ENCODE assay signal across 1 cellular context in the genomic region with DNA sequence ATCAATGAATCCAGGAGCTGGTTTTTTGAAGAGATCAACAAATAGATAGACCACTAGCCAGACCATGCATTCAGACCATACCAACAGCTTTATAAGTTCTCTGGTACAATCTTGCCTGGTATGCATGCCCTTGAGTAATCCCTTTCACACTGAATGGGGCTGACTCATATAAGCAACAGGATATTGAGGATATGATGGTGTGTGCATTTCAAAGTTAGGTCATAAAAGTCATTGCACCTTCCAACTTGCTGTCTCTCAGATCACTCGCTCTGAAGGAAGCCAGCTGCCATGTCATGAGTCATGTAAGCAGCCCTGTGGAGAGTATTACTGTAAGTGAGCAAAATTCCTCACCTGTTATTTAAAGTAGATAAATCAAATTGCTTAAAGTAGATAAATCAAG.
TF ChIP-seq lines count a peak whose summit lies in the region.

No MANE protein-coding gene starts in this region.

TF ChIP-seq in HEK293, 187 proteins besides CTCF, POLR2A, EP300 and RAD21 (continued from another document):
- TF ChIP-seq, protein P1, sequence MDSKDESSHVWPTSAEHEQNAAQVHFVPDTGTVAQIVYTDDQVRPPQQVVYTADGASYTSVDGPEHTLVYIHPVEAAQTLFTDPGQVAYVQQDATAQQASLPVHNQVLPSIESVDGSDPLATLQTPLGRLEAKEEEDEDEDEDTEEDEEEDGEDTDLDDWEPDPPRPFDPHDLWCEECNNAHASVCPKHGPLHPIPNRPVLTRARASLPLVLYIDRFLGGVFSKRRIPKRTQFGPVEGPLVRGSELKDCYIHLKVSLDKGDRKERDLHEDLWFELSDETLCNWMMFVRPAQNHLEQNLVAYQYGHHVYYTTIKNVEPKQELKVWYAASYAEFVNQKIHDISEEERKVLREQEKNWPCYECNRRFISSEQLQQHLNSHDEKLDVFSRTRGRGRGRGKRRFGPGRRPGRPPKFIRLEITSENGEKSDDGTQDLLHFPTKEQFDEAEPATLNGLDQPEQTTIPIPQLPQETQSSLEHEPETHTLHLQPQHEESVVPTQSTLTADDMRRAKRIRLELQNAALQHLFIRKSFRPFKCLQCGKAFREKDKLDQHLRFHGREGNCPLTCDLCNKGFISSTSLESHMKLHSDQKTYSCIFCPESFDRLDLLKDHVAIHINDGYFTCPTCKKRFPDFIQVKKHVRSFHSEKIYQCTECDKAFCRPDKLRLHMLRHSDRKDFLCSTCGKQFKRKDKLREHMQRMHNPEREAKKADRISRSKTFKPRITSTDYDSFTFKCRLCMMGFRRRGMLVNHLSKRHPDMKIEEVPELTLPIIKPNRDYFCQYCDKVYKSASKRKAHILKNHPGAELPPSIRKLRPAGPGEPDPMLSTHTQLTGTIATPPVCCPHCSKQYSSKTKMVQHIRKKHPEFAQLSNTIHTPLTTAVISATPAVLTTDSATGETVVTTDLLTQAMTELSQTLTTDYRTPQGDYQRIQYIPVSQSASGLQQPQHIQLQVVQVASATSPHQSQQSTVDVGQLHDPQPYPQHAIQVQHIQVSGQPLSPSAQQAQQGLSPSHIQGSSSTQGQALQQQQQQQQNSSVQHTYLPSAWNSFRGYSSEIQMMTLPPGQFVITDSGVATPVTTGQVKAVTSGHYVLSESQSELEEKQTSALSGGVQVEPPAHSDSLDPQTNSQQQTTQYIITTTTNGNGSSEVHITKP (tag by site-specific recombination; IDR thresholded peaks at IDR 0.05), result peak; percentile 77
- no peak for TF ChIP-seq KLF7 (tag by site-specific recombination; IDR thresholded peaks at IDR 0.05; ENCODE audit: borderline replicate concordance)
- peak; percentile 97 for TF ChIP-seq SCRT2 (tag by site-specific recombination; IDR thresholded peaks at IDR 0.05)
- no peak for TF ChIP-seq ZNF658 (tag by site-specific recombination; IDR thresholded peaks at IDR 0.05)
- peak; percentile 77 for TF ChIP-seq SP7 (tag by site-specific recombination; IDR thresholded peaks at IDR 0.05)
- peak; percentile 96 for TF ChIP-seq ZNF350 (tag by site-specific recombination; IDR thresholded peaks at IDR 0.05)
- TF ChIP-seq ZNF473 (tag by site-specific recombination; IDR thresholded peaks at IDR 0.05), result no peak
- TF ChIP-seq KLF1 (tag by site-specific recombination; IDR thresholded peaks at IDR 0.05), result no peak
- no peak for TF ChIP-seq ZNF791 (tag by site-specific recombination; IDR thresholded peaks at IDR 0.05)
- no peak for TF ChIP-seq ZNF214 (tag by site-specific recombination; IDR thresholded peaks at IDR 0.05; ENCODE audit: borderline replicate concordance)
- TF ChIP-seq, protein P2, sequence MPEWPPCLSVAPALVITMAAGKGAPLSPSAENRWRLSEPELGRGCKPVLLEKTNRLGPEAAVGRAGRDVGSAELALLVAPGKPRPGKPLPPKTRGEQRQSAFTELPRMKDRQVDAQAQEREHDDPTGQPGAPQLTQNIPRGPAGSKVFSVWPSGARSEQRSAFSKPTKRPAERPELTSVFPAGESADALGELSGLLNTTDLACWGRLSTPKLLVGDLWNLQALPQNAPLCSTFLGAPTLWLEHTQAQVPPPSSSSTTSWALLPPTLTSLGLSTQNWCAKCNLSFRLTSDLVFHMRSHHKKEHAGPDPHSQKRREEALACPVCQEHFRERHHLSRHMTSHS (tag by site-specific recombination; IDR thresholded peaks at IDR 0.05), result no peak
- TF ChIP-seq ZNF600 (tag by site-specific recombination; IDR thresholded peaks at IDR 0.05), result peak; percentile 76
- TF ChIP-seq ZNF776 (tag by site-specific recombination; IDR thresholded peaks at IDR 0.05; ENCODE audit: borderline replicate concordance), result no peak
- peak; percentile 63 for TF ChIP-seq SETDB1 (IDR thresholded peaks at IDR 0.05; ENCODE audit: insufficient read length, low read length)
- TF ChIP-seq ZBTB21 (tag by site-specific recombination; IDR thresholded peaks at IDR 0.05), result peak; percentile 42; the same call in 1 of the 2 replicates
- TF ChIP-seq, protein P3, sequence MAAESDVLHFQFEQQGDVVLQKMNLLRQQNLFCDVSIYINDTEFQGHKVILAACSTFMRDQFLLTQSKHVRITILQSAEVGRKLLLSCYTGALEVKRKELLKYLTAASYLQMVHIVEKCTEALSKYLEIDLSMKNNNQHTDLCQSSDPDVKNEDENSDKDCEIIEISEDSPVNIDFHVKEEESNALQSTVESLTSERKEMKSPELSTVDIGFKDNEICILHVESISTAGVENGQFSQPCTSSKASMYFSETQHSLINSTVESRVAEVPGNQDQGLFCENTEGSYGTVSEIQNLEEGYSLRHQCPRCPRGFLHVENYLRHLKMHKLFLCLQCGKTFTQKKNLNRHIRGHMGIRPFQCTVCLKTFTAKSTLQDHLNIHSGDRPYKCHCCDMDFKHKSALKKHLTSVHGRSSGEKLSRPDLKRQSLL (tag by site-specific recombination; IDR thresholded peaks at IDR 0.05), result no peak
